ENCODE assay signal across 8 cellular contexts in the genomic region with DNA sequence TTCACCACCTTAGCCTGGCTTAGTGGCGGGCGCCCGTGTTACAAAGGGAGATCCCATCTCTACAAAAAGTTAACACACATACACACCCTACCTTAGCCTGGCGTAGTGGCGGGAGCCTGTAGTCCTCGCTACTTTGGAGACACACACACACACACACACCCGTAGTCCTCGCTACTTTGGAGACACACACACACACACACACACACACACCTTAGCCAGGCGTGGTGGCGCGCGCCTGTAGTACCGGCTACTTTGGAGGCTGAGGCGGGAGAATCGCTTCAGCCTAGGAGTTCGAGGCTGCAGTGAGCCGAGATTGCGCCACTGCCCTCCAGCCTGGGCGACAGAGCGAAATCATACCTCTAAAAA. TPM values are rescaled to one million over a fixed set of nuclear protein-coding genes. Genes with fewer than 3 reads are reported as not detected.
DNase-seq lines count a peak whose midpoint lies in the region; ATAC-seq lines count a peak whose summit lies in the region.

No MANE protein-coding gene starts in this region.

- peaks cover 7% of the 10 kb centered on the region for H3K4me1 ChIP-seq in ectodermal cell (ENCODE audit: control insufficient read depth, insufficient read depth, low read length)
- peaks cover 4 to 35% of the 10 kb centered on the region in 2 donors for H3K4me1 ChIP-seq in muscle layer of duodenum (ENCODE audit: control insufficient read depth in 1 of 2, insufficient read depth in 2 of 2, low read length in 2 of 2)

- H3K36me3 Mint-ChIP-seq in T-helper 17 cell (ENCODE audit: low read depth), result no peaks in the 10 kb centered on the region

- H3K4me3 ChIP-seq in ectodermal cell (ENCODE audit: insufficient read depth, low read depth, low read length) (peak overlapping the region; percentile 85), muscle layer of duodenum (ENCODE audit: low read depth in 1 of 2, low read length in 2 of 2) (peak overlapping the region; percentile 63 to 81)

- H3K27ac ChIP-seq in ectodermal cell (ENCODE audit: insufficient read depth, low read depth, low read length, poor library complexity, severe bottlenecking) (no peak overlapping the region), muscle layer of duodenum (ENCODE audit: low read length) (peak overlapping the region; percentile 41)

- H3K4me1 Mint-ChIP-seq in T-helper 17 cell, result peaks cover 46% of the 10 kb centered on the region

- DNase-seq in T-helper 17 cell, result no peak
- no peak for DNase-seq in mesenteric fat pad (ENCODE audit: low spot score)
- DNase-seq in SHP77 (lab: John Stamatoyannopoulos, UW), result no peak

- no peaks in the 10 kb centered on the region for H3K27me3 Mint-ChIP-seq in T-helper 17 cell

- H3K36me3 ChIP-seq in ectodermal cell (ENCODE audit: control insufficient read depth, insufficient read depth, low read length), result no peaks in the 10 kb centered on the region
- H3K36me3 ChIP-seq in muscle layer of duodenum (ENCODE audit: control insufficient read depth in 1 of 2, insufficient read depth in 2 of 2, low read length in 2 of 2), result no peaks in the 10 kb centered on the region

- H3K27ac Mint-ChIP-seq in T-helper 17 cell, result peak overlapping the region; percentile 92

- WGBS in ectodermal cell, 2 experiments, result 23 to 24% methylated on average over 20 of the region's 20 CpGs

- ATAC-seq in GM18502 (IDR thresholded peaks at IDR 0.05; ENCODE audit: poor library complexity, unreplicated experiment) (peak; percentile 4), HG02840 (IDR thresholded peaks at IDR 0.05; ENCODE audit: low FRiP score, unreplicated experiment) (peak; percentile 3), T-helper 17 cell (peak; percentile 4), HG03565 (IDR thresholded peaks at IDR 0.05; ENCODE audit: unreplicated experiment) (no peak)

- H3K9me3 ChIP-seq in T-helper 17 cell (ENCODE audit: control insufficient read depth, low read length, poor library complexity, severe bottlenecking) (no peaks in the 10 kb centered on the region), ectodermal cell (ENCODE audit: control insufficient read depth, low read length) (no peaks in the 10 kb centered on the region), muscle layer of duodenum (ENCODE audit: control insufficient read depth in 1 of 2, low read length in 2 of 2) (no peaks in the 10 kb centered on the region)

- H3K27me3 ChIP-seq in ectodermal cell (ENCODE audit: control insufficient read depth, insufficient read depth, low read length, poor library complexity, severe bottlenecking) (no peaks in the 10 kb centered on the region), muscle layer of duodenum (ENCODE audit: low read depth, low read length) (no peaks in the 10 kb centered on the region)

- H3K4me3 Mint-ChIP-seq in T-helper 17 cell, result peak overlapping the region; percentile 92

RNA-seq across cellular contexts. Expression of a gene that starts 0.6 kb away (rescaled TPM):
- 10 to 100 TPM; 74.4 to 89.1 TPM for total RNA-seq in T-helper 17 cell
- 60.9 TPM for polyA plus RNA-seq in ectodermal cell (2013, experiment 1 of 4)
- 68.8 TPM for polyA plus RNA-seq in ectodermal cell (2013, experiment 2 of 4)
- polyA plus RNA-seq in ectodermal cell (2013, experiment 3 of 4), result 35.0 TPM
- polyA plus RNA-seq in ectodermal cell (2013, experiment 4 of 4), result 46.0 TPM
- total RNA-seq in mesenteric fat pad, result 73.9 TPM
